Comparison of ENCODE assay signal across 28 cellular contexts in the genomic region with DNA sequence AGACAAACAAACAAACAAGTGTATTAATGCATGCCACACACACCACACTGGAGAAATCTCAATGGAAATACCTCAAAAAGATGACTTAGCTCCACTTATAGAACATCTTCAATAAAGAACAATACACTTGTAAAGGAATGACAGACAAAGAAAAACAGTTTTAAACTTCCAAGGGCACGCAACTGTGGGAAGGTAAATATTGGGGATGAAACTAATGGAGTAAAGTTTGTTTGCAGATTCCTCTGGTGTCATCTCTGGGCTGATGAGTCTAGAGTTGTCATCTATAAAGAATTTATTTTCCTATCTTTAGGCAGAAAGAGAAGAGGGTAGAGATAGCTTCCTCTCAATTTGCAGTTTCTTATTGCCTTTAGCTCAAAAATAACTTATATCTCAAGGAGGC.
"Had no signal": no experiment of that assay in that cellular context is flagged by ENCODE, and none has a peak within 500 bp of the region (broad histone marks: within the 10 kb centered on the region; RNA-seq: fewer than 3 reads in every experiment).

No MANE protein-coding gene starts in this region.

- H2AFZ ChIP-seq: hepatocyte had no signal

- H3K4me1 ChIP-seq: colonic mucosa had no signal

- H3K9me3 ChIP-seq: colonic mucosa, gastrocnemius medialis, gastroesophageal sphincter had no signal

- H3K79me2 ChIP-seq: hepatocyte had no signal

- DNase-seq: colonic mucosa; cortex of kidney; dermis blood vessel endothelial cell; dorsolateral prefrontal cortex; effector CD4-positive, alpha-beta T cell; effector CD8-positive, alpha-beta T cell; effector memory CD4-positive, alpha-beta T cell; effector memory CD8-positive, alpha-beta T cell; endodermal cell; erythroblast; esophagus squamous epithelium; foreskin fibroblast; foreskin keratinocyte; foreskin melanocyte; gastrocnemius medialis; glutamatergic neuron; head of caudate nucleus; heart left ventricle; heart right ventricle had no signal

- ATAC-seq: effector memory CD8-positive, alpha-beta T cell; esophagus mucosa; foreskin keratinocyte; gastrocnemius medialis; gastroesophageal sphincter; heart left ventricle; heart right ventricle had no signal

- H3K27me3 ChIP-seq: colonic mucosa, dorsolateral prefrontal cortex, esophagus muscularis mucosa, esophagus squamous epithelium, foreskin keratinocyte, gastrocnemius medialis, gastroesophageal sphincter, heart left ventricle, heart right ventricle, hepatocyte had no signal

- H3K27ac ChIP-seq: colonic mucosa, coronary artery, dorsolateral prefrontal cortex, epithelial cell of prostate, esophagus muscularis mucosa, esophagus squamous epithelium, foreskin keratinocyte, gastrocnemius medialis, gastroesophageal sphincter, heart left ventricle, heart right ventricle, hepatocyte had no signal

- H3K36me3 ChIP-seq: colonic mucosa, esophagus muscularis mucosa, esophagus squamous epithelium, gastrocnemius medialis, gastroesophageal sphincter, heart left ventricle, heart right ventricle had no signal

- H3K4me3 ChIP-seq: colonic mucosa, coronary artery, dorsolateral prefrontal cortex, esophagus muscularis mucosa, esophagus squamous epithelium, gastrocnemius medialis, gastroesophageal sphincter, heart left ventricle, heart right ventricle, hepatocyte had no signal

- H3K4me2 ChIP-seq: hepatocyte had no signal

- FAIRE-seq: endometrium, endothelial cell of umbilical vein, frontal cortex had no signal
